4 cellular contexts compared by ENCODE assay signal in genomic region chr1:64711266-64711665, GRCh38.
"Had no signal": no experiment of that assay in that cellular context is flagged by ENCODE, and none has a peak within 500 bp of the region (broad histone marks: within the 10 kb centered on the region; RNA-seq: fewer than 3 reads in every experiment).

No MANE protein-coding gene starts in this region.

- H3K4me1 ChIP-seq: HAP-1 had no signal

- H3K9me3 ChIP-seq: HAP-1 had no signal

- H3K4me3 ChIP-seq: HAP-1 had no signal

- H3K36me3 ChIP-seq: HAP-1 had no signal

- DNase-seq: GOT3, HFFc6 had no signal

- H3K27ac ChIP-seq: HL-60 had no signal
